Comparison of ENCODE assay signal across 22 cellular contexts in the genomic region with DNA sequence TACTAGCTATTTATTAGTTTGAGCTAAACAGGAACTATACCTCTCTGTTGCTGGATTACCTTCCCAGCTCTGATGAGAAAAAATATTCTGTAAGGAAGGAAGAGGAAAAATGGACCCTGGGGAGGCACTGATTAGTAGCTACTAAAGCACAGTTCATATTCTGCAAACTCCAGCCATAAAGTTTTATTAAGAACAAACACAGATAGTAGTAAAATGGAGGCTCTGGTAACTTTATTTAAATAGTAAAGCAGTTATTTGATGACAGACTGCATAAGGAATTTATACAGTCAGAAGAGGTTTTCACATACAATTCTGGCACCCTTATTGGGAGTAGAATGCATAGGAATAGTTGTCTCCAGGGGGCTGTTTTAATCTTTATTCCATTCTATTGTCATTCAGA.
"Had no signal": no experiment of that assay in that cellular context is flagged by ENCODE, and none has a peak within 500 bp of the region (broad histone marks: within the 10 kb centered on the region; RNA-seq: fewer than 3 reads in every experiment).

No MANE protein-coding gene starts in this region.

- ATAC-seq: foreskin keratinocyte, right cardiac atrium, upper lobe of right lung had no signal

- H3K9me3 ChIP-seq: body of pancreas, thyroid gland, upper lobe of right lung had no signal

- H3K27me3 Mint-ChIP-seq: activated CD4-positive, alpha-beta memory T cell treated with anti-CD3 and anti-CD28 coated beads for 36 hours; activated naive CD4-positive, alpha-beta T cell treated with anti-CD3 and anti-CD28 coated beads, Interleukin-2, amount 10 ng/mL, durations not matched to agents 7 days and 5 days; stimulated activated naive CD8-positive, alpha-beta T cell treated with anti-CD3 and anti-CD28 coated beads, Interleukin-15, Interleukin-2, amounts not matched to agents 100 ng/mL and 50 ng/mL, for 24 hours had no signal

- H3K27ac ChIP-seq: body of pancreas, foreskin keratinocyte, parathyroid adenoma, thyroid gland, upper lobe of right lung had no signal

- H3K36me3 Mint-ChIP-seq: activated CD4-positive, alpha-beta memory T cell treated with anti-CD3 and anti-CD28 coated beads for 36 hours; activated naive CD4-positive, alpha-beta T cell treated with anti-CD3 and anti-CD28 coated beads, Interleukin-2, amount 10 ng/mL, durations not matched to agents 7 days and 5 days had no signal

- H3K27ac Mint-ChIP-seq: activated CD4-positive, alpha-beta memory T cell treated with anti-CD3 and anti-CD28 coated beads for 36 hours; activated naive CD4-positive, alpha-beta T cell treated with anti-CD3 and anti-CD28 coated beads, Interleukin-2, amount 10 ng/mL, durations not matched to agents 7 days and 5 days; nephron; stimulated activated naive CD8-positive, alpha-beta T cell treated with anti-CD3 and anti-CD28 coated beads, Interleukin-15, Interleukin-2, amounts not matched to agents 100 ng/mL and 50 ng/mL, for 24 hours had no signal

- H3K9me3 Mint-ChIP-seq: activated CD4-positive, alpha-beta memory T cell treated with anti-CD3 and anti-CD28 coated beads for 36 hours; activated naive CD4-positive, alpha-beta T cell treated with anti-CD3 and anti-CD28 coated beads, Interleukin-2, amount 10 ng/mL, durations not matched to agents 7 days and 5 days had no signal

- H3K27me3 ChIP-seq: body of pancreas, foreskin keratinocyte, thyroid gland, upper lobe of right lung had no signal

- H3K36me3 ChIP-seq: thyroid gland, upper lobe of right lung had no signal

- H3K4me3 Mint-ChIP-seq: activated CD4-positive, alpha-beta memory T cell treated with anti-CD3 and anti-CD28 coated beads for 36 hours; activated naive CD4-positive, alpha-beta T cell treated with anti-CD3 and anti-CD28 coated beads, Interleukin-2, amount 10 ng/mL, durations not matched to agents 7 days and 5 days; nephron; stimulated activated naive CD8-positive, alpha-beta T cell treated with anti-CD3 and anti-CD28 coated beads, Interleukin-15, Interleukin-2, amounts not matched to agents 100 ng/mL and 50 ng/mL, for 24 hours had no signal

- DNase-seq: activated CD4-positive, alpha-beta memory T cell treated with anti-CD3 and anti-CD28 coated beads for 36 hours; activated CD4-positive, alpha-beta T cell treated with anti-CD3 and anti-CD28 coated beads for 4 hours; activated CD4-positive, CD25-positive, alpha-beta regulatory T cell; activated effector memory CD4-positive, alpha-beta T cell treated with anti-CD3 and anti-CD28 coated beads, Interleukin-2, amount 50 U/mL, for 16 hours; activated naive CD4-positive, alpha-beta T cell treated with anti-CD3 and anti-CD28 coated beads, Interleukin-2, amount 10 ng/mL, durations not matched to agents 7 days and 5 days; amygdala; body of pancreas; caudate nucleus; dermis blood vessel endothelial cell; effector CD8-positive, alpha-beta T cell; erythroblast; hippocampal formation; right cardiac atrium; stimulated activated CD4-positive, alpha-beta T cell treated with anti-CD3 and anti-CD28 coated beads, Interleukin-12 subunit alpha, Interleukin-12 subunit beta, amount 100 ng/mL, for 4 hours; substantia nigra; T1000; thyroid gland; upper lobe of right lung had no signal

- H3K4me1 ChIP-seq: body of pancreas, foreskin keratinocyte, parathyroid adenoma, thyroid gland, upper lobe of right lung had no signal

- H3K9ac ChIP-seq: parathyroid adenoma had no signal

- H3K4me3 ChIP-seq: body of pancreas, thyroid gland, upper lobe of right lung had no signal

- H3K4me1 Mint-ChIP-seq: activated naive CD4-positive, alpha-beta T cell treated with anti-CD3 and anti-CD28 coated beads, Interleukin-2, amount 10 ng/mL, durations not matched to agents 7 days and 5 days; nephron had no signal
